In the genomic region with DNA sequence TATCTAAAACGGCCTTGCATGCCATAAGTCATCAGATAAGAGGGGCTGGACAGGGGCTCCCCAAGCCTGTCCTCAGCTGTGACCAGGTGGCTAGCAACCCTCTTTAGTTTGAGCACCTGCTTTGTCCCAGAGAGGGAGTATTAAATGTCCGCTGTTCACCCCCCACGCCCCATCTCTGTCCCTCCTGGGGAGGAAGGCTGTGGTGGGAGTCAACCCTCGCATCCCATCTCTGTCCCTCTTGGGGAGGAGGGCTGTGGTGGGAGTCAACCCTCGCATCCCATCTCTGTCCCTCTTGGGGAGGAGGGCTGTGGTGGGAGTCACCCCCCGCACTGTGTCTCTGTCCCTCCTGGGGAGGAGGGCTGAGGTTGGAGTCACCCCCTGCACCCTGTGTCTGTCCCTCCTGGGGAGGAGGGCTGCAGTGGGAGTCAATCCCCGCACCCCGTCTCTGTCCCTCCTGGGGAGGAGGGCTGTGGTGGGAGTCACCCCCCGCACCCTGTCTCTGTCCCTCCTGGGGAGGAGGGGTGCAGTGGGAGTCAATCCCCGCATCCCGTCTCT, we compare ENCODE assay signal across 14 cellular contexts.
DNase-seq lines count a peak whose midpoint lies in the region; ATAC-seq and TF ChIP-seq lines count a peak whose summit lies in the region.
"Had no signal": no experiment of that assay in that cellular context is flagged by ENCODE, and none has a peak within 500 bp of the region (broad histone marks: within the 10 kb centered on the region; RNA-seq: fewer than 3 reads in every experiment).

No MANE protein-coding gene starts in this region.

- TF ChIP-seq CTCF in natural killer cell (IDR thresholded peaks at IDR 0.05) (no peak), ascending aorta (IDR thresholded peaks at IDR 0.05) (no peak), neural cell (IDR thresholded peaks at IDR 0.05; ENCODE audit: poor library complexity, severe bottlenecking) (no peak)

- H3K9ac ChIP-seq in neural cell (ENCODE audit: low read length): peak overlapping the region; percentile 38
- H3K9ac ChIP-seq: GM23248 had no signal

- no peak for ATAC-seq in natural killer cell
- no peak for ATAC-seq in natural killer cell treated with Interleukin-12 subunit alpha and Interleukin-12 subunit beta and Interleukin-15 and Interleukin-18, amount 100 ng/mL, for 72 hours

- H2AFZ ChIP-seq in neural cell (ENCODE audit: low read depth, low read length): peak overlapping the region; percentile 29
- H2AFZ ChIP-seq: GM23248 had no signal

- H3K36me3 ChIP-seq in ascending aorta (no peaks in the 10 kb centered on the region), neural cell (ENCODE audit: insufficient read depth, low read length) (no peaks in the 10 kb centered on the region)
- H3K36me3 ChIP-seq: BE2C had no signal

- H3K9me3 Mint-ChIP-seq in natural killer cell: no peaks in the 10 kb centered on the region
- no peaks in the 10 kb centered on the region for H3K9me3 Mint-ChIP-seq in natural killer cell treated with Interleukin-12 subunit alpha and Interleukin-12 subunit beta and Interleukin-15 and Interleukin-18, amount 100 ng/mL, for 72 hours
- H3K9me3 Mint-ChIP-seq: CD4-positive, alpha-beta memory T cell; H9 had no signal

- intact Hi-C loops in natural killer cell (cut with micrococcal nuclease) (no loop called here), ascending aorta (cut with DNase I) (no loop called here)

- H3K4me2 ChIP-seq in neural cell (ENCODE audit: low read length): no peak overlapping the region
- H3K4me2 ChIP-seq: A549 had no signal

- H3K4me3 ChIP-seq in ascending aorta (no peak overlapping the region), neural cell (ENCODE audit: low read length) (no peak overlapping the region)
- H3K4me3 ChIP-seq: A549, GM12878, GM23248 had no signal

- H3F3A ChIP-seq in neural cell (ENCODE audit: insufficient read depth, low read length, poor library complexity, severe bottlenecking): no peaks in the 10 kb centered on the region

- peaks cover 8 to 12% of the 10 kb centered on the region in 2 donors for H3K4me1 Mint-ChIP-seq in natural killer cell
- peaks cover 12 to 24% of the 10 kb centered on the region in 2 donors for H3K4me1 Mint-ChIP-seq in natural killer cell treated with Interleukin-12 subunit alpha and Interleukin-12 subunit beta and Interleukin-15 and Interleukin-18, amount 100 ng/mL, for 72 hours (ENCODE audit: low read depth in 2 of 2)

- no peaks in the 10 kb centered on the region for H4K20me1 ChIP-seq in neural cell (ENCODE audit: insufficient read depth)

- TF ChIP-seq RAD21 in neural cell (conservative IDR thresholded peaks at IDR 0.05): no peak

- no peak for TF ChIP-seq EP300 in neural cell (conservative IDR thresholded peaks at IDR 0.05; ENCODE audit: poor library complexity, severe bottlenecking)

- H3K27me3 Mint-ChIP-seq in natural killer cell (ENCODE audit: low read depth in 2 of 2): peaks cover 12 to 18% of the 10 kb centered on the region in 2 donors
- H3K27me3 Mint-ChIP-seq in natural killer cell treated with Interleukin-12 subunit alpha and Interleukin-12 subunit beta and Interleukin-15 and Interleukin-18, amount 100 ng/mL, for 72 hours: peaks cover 11 to 15% of the 10 kb centered on the region in 2 donors

- no peaks in the 10 kb centered on the region for H3K4me1 ChIP-seq in ascending aorta
- H3K4me1 ChIP-seq: A549, BE2C, Caco-2 had no signal

- DNase-seq in natural killer cell (peak; percentile 11), ascending aorta (ENCODE audit: low spot score in 2 of 2) (peak; percentile 2 to 8), mucosa of gallbladder (ENCODE audit: low spot score) (no peak), superior temporal gyrus (ENCODE audit: extremely low spot score) (no peak)
- DNase-seq in natural killer cell treated with Interleukin-12 subunit alpha and Interleukin-12 subunit beta and Interleukin-15 and Interleukin-18, amount 100 ng/mL, for 72 hours (ENCODE audit: low spot score): no peak
- DNase-seq in stimulated activated CD4-positive, alpha-beta T cell treated with anti-CD3 and anti-CD28 coated beads, Interleukin-12 subunit alpha, Interleukin-12 subunit beta, amount 100 ng/mL, for 4 hours: no peak

- no peak overlapping the region for H3K27ac Mint-ChIP-seq in natural killer cell
- H3K27ac Mint-ChIP-seq in natural killer cell treated with Interleukin-12 subunit alpha and Interleukin-12 subunit beta and Interleukin-15 and Interleukin-18, amount 100 ng/mL, for 72 hours: no peak overlapping the region
- H3K27ac Mint-ChIP-seq: H9 had no signal

- H3K79me2 ChIP-seq in neural cell (replicated peaks; ENCODE audit: insufficient read depth, low read length): no peaks in the 10 kb centered on the region

- H3K4me3 Mint-ChIP-seq in natural killer cell: no peak overlapping the region
- H3K4me3 Mint-ChIP-seq in natural killer cell treated with Interleukin-12 subunit alpha and Interleukin-12 subunit beta and Interleukin-15 and Interleukin-18, amount 100 ng/mL, for 72 hours: no peak overlapping the region
- H3K4me3 Mint-ChIP-seq: H9 had no signal

- no peaks in the 10 kb centered on the region for H3K9me2 ChIP-seq in neural cell (ENCODE audit: insufficient read depth, low read length)

- H3K9me3 ChIP-seq in ascending aorta (no peaks in the 10 kb centered on the region), neural cell (ENCODE audit: low read length) (no peaks in the 10 kb centered on the region)
- H3K9me3 ChIP-seq: A549, BE2C, Caco-2 had no signal

- no peaks in the 10 kb centered on the region for H3K27me3 ChIP-seq in ascending aorta
- H3K27me3 ChIP-seq in neural cell (ENCODE audit: insufficient read depth, low read depth, low read length): no peaks in the 10 kb centered on the region
- H3K27me3 ChIP-seq: BE2C had no signal

- H3K27ac ChIP-seq in ascending aorta: no peak overlapping the region
- H3K27ac ChIP-seq in neural cell (ENCODE audit: low read length): no peak overlapping the region
- H3K27ac ChIP-seq: A549, GM23248 had no signal

- no peaks in the 10 kb centered on the region for H3K36me3 Mint-ChIP-seq in natural killer cell
- no peaks in the 10 kb centered on the region for H3K36me3 Mint-ChIP-seq in natural killer cell treated with Interleukin-12 subunit alpha and Interleukin-12 subunit beta and Interleukin-15 and Interleukin-18, amount 100 ng/mL, for 72 hours
- H3K36me3 Mint-ChIP-seq: CD4-positive, alpha-beta memory T cell had no signal

TF ChIP-seq in neural cell, 6 proteins besides CTCF, POLR2A, EP300 and RAD21:
- no peak for TF ChIP-seq MXI1 (conservative IDR thresholded peaks at IDR 0.05; ENCODE audit: poor library complexity, severe bottlenecking)
- no peak for TF ChIP-seq TAF1 (IDR thresholded peaks at IDR 0.05; ENCODE audit: low read depth)
- no peak for TF ChIP-seq SMC3 (conservative IDR thresholded peaks at IDR 0.05; ENCODE audit: poor library complexity)
- no peak for TF ChIP-seq POLR2AphosphoS5 (IDR thresholded peaks at IDR 0.05)
- no peak for TF ChIP-seq EZH2 (IDR thresholded peaks at IDR 0.05; ENCODE audit: borderline replicate concordance, insufficient read depth, low read length, poor library complexity, severe bottlenecking)
- no peak for TF ChIP-seq REST (IDR thresholded peaks at IDR 0.05; ENCODE audit: borderline replicate concordance)

Comparison
In these comparisons a context has a peak if more than half of its experiments do, and no peak if none do; other contexts are left out.
1. DNase-seq: peak in natural killer cell (single experiment) and ascending aorta (2 of 2); none in natural killer cell treated with Interleukin-12 subunit alpha and Interleukin-12 subunit beta and Interleukin-15 and Interleukin-18, amount 100 ng/mL, for 72 hours (single experiment), mucosa of gallbladder (single experiment), superior temporal gyrus (single experiment) and stimulated activated CD4-positive, alpha-beta T cell treated with anti-CD3 and anti-CD28 coated beads, Interleukin-12 subunit alpha, Interleukin-12 subunit beta, amount 100 ng/mL, for 4 hours (single experiment).